Comparison of ENCODE assay signal across 8 cellular contexts in genomic region chrX:11703855-11704254, GRCh38.
"Had no signal": no experiment of that assay in that cellular context is flagged by ENCODE, and none has a peak within 500 bp of the region (broad histone marks: within the 10 kb centered on the region; RNA-seq: fewer than 3 reads in every experiment).

No MANE protein-coding gene starts in this region.

- H3K36me3 ChIP-seq: HAP-1 had no signal

- H3K9me3 ChIP-seq: HAP-1 had no signal

- DNase-seq: GM23248, GOT3, H7, H9, HCEC 1CT, HFFc6 had no signal

- ATAC-seq: HCT116 had no signal

- H2AFZ ChIP-seq: GM23248 had no signal

- H3K27ac Mint-ChIP-seq: H9, HFFc6 had no signal

- H3K4me3 ChIP-seq: GM23248, HAP-1 had no signal

- H3K9me3 Mint-ChIP-seq: HFFc6 had no signal

- H3K4me3 Mint-ChIP-seq: HFFc6 had no signal

- H3K27ac ChIP-seq: GM23248 had no signal

- H3K4me1 ChIP-seq: HAP-1 had no signal
